In genomic region chr10:132208489-132209050, GRCh38 we compare ENCODE assay signal across 15 cellular contexts.
"Had no signal": no experiment of that assay in that cellular context is flagged by ENCODE, and none has a peak within 500 bp of the region (broad histone marks: within the 10 kb centered on the region; RNA-seq: fewer than 3 reads in every experiment).

No MANE protein-coding gene starts in this region.

- H3K9me3 ChIP-seq: mucosa of descending colon had no signal

- H3K36me3 Mint-ChIP-seq: activated naive CD8-positive, alpha-beta T cell treated with anti-CD3 and anti-CD28 coated beads, Interleukin-2, amount 10 ng/mL, durations not matched to agents 7 days and 5 days had no signal

- H3K36me3 ChIP-seq: breast epithelium had no signal

- H3K4me1 Mint-ChIP-seq: activated CD4-positive, alpha-beta T cell treated with anti-CD3 and anti-CD28 coated beads, Interleukin-2, amount 10 ng/mL, durations not matched to agents 7 days and 5 days; activated naive CD8-positive, alpha-beta T cell treated with anti-CD3 and anti-CD28 coated beads, Interleukin-2, amount 10 ng/mL, durations not matched to agents 7 days and 5 days had no signal

- H3K4me1 ChIP-seq: breast epithelium, left lung, upper lobe of left lung had no signal

- H3K4me3 Mint-ChIP-seq: activated CD4-positive, alpha-beta T cell treated with anti-CD3 and anti-CD28 coated beads, Interleukin-2, amount 10 ng/mL, durations not matched to agents 7 days and 5 days; activated naive CD8-positive, alpha-beta T cell treated with anti-CD3 and anti-CD28 coated beads, Interleukin-2, amount 10 ng/mL, durations not matched to agents 7 days and 5 days; memory B cell; natural killer cell treated with Interleukin-12 subunit alpha and Interleukin-12 subunit beta and Interleukin-15 and Interleukin-18, amount 100 ng/mL, for 72 hours; T-helper 2 cell treated with Interferon-gamma antibody and Interleukin-4, amounts not matched to agents 5 μg/mL and 100 μg/mL, for 36 hours had no signal

- H3K27ac Mint-ChIP-seq: activated CD4-positive, alpha-beta T cell treated with anti-CD3 and anti-CD28 coated beads, Interleukin-2, amount 10 ng/mL, durations not matched to agents 7 days and 5 days; activated naive CD8-positive, alpha-beta T cell treated with anti-CD3 and anti-CD28 coated beads, Interleukin-2, amount 10 ng/mL, durations not matched to agents 7 days and 5 days; memory B cell; natural killer cell treated with Interleukin-12 subunit alpha and Interleukin-12 subunit beta and Interleukin-15 and Interleukin-18, amount 100 ng/mL, for 72 hours; T-helper 2 cell treated with Interferon-gamma antibody and Interleukin-4, amounts not matched to agents 5 μg/mL and 100 μg/mL, for 36 hours had no signal

- H3K27me3 Mint-ChIP-seq: activated CD4-positive, alpha-beta T cell treated with anti-CD3 and anti-CD28 coated beads, Interleukin-2, amount 10 ng/mL, durations not matched to agents 7 days and 5 days; activated naive CD8-positive, alpha-beta T cell treated with anti-CD3 and anti-CD28 coated beads, Interleukin-2, amount 10 ng/mL, durations not matched to agents 7 days and 5 days; memory B cell; natural killer cell treated with Interleukin-12 subunit alpha and Interleukin-12 subunit beta and Interleukin-15 and Interleukin-18, amount 100 ng/mL, for 72 hours had no signal

- DNase-seq: activated CD4-positive, alpha-beta T cell treated with anti-CD3 and anti-CD28 coated beads, Interleukin-2, amount 10 ng/mL, durations not matched to agents 7 days and 5 days; activated naive CD8-positive, alpha-beta T cell treated with anti-CD3 and anti-CD28 coated beads, Interleukin-2, amount 10 ng/mL, durations not matched to agents 7 days and 5 days; aorta; dermis blood vessel endothelial cell; islet precursor cell; stimulated activated CD4-positive, alpha-beta T cell treated with anti-CD3 and anti-CD28 coated beads, Interleukin-4, amount 100 ng/mL, for 1 hour; stimulated activated naive CD4-positive, alpha-beta T cell treated with Interleukin-2 at 50 U/mL for 16 hours had no signal

- H3K4me3 ChIP-seq: breast epithelium, left lung, mucosa of descending colon, upper lobe of left lung had no signal

- H3K27ac ChIP-seq: breast epithelium, epithelial cell of prostate, left lung, upper lobe of left lung had no signal

- H3K27me3 ChIP-seq: breast epithelium, left lung, upper lobe of left lung had no signal

- ATAC-seq: left lung; mucosa of descending colon; natural killer cell treated with Interleukin-12 subunit alpha and Interleukin-12 subunit beta and Interleukin-15 and Interleukin-18, amount 100 ng/mL, for 72 hours had no signal
